In genomic region chr20:58019027-58019849, GRCh38 we compare ENCODE assay signal across 1 cellular context.
TF ChIP-seq lines count a peak whose summit lies in the region.

No MANE protein-coding gene starts in this region.

TF ChIP-seq in IMR-90, 13 proteins besides CTCF, POLR2A, EP300 and RAD21 (continued from another document):
- no peak for TF ChIP-seq USF2 (IDR thresholded peaks at IDR 0.05; ENCODE audit: low read depth, low read length)
- TF ChIP-seq RFX5 (IDR thresholded peaks at IDR 0.05; ENCODE audit: low read depth, low read length), result no peak
- no peak for TF ChIP-seq FOS (IDR thresholded peaks at IDR 0.05; ENCODE audit: low read depth, low read length)
- no peak for TF ChIP-seq SMC3 (IDR thresholded peaks at IDR 0.05; ENCODE audit: low read depth, low read length)
- no peak for TF ChIP-seq MAFK (IDR thresholded peaks at IDR 0.05; ENCODE audit: low read depth, low read length)
- no peak for TF ChIP-seq CEBPB (IDR thresholded peaks at IDR 0.05; ENCODE audit: low read depth, low read length)
- no peak for TF ChIP-seq MAZ (IDR thresholded peaks at IDR 0.05; ENCODE audit: borderline replicate concordance, low read depth, low read length)
- no peak for TF ChIP-seq CHD1 (IDR thresholded peaks at IDR 0.05; ENCODE audit: low read depth, low read length)
- TF ChIP-seq NFE2L2 (IDR thresholded peaks at IDR 0.05; ENCODE audit: low read depth, low read length), result no peak
TF ChIP-seq in IMR-90: peak in this region for 0.
